In the genomic region with DNA sequence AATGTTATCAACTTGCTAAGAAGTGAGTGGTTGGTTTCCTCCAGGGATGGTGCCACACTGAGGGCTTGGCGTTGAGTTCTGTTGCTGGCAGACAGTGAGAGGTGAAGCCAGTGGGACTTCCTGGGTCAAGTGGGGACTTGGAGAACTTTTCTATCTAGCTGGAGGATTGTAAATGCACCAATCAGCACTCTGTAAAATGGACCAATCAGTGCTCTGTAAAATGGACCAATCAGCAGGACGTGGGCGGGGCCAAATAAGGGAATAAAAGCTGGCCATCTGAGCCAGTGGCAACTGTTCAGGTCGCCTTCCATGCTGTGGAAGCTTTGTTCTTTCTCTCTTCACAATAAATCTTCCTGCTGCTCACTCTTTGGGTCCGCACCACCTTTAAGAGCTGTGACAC, we compare ENCODE assay signal across 12 cellular contexts. TPM values are rescaled to one million over a fixed set of nuclear protein-coding genes. Genes with fewer than 3 reads are reported as not detected.
"Had no signal": no experiment of that assay in that cellular context is flagged by ENCODE, and none has a peak within 500 bp of the region (broad histone marks: within the 10 kb centered on the region; RNA-seq: fewer than 3 reads in every experiment).

No MANE protein-coding gene starts in this region.

RNA-seq across cellular contexts. Expression of a gene that starts 51.6 kb away (rescaled TPM):
- total RNA-seq: dermis blood vessel endothelial cell, dermis microvascular lymphatic vessel endothelial cell, epithelial cell of proximal tubule, esophagus mucosa, esophagus muscularis mucosa, foreskin keratinocyte, frontal cortex, gastroesophageal sphincter, heart right ventricle had no signal
- polyA plus RNA-seq: endothelial cell of umbilical vein, fibroblast of lung, foreskin keratinocyte, heart left ventricle, heart right ventricle had no signal
